In genomic region chr1:158154501-158154900, GRCh38 we compare ENCODE assay signal across 15 cellular contexts. TPM values are rescaled to one million over a fixed set of nuclear protein-coding genes. Genes with fewer than 3 reads are reported as not detected.
DNase-seq lines count a peak whose midpoint lies in the region; ATAC-seq, FAIRE-seq and TF ChIP-seq lines count a peak whose summit lies in the region.
"Had no signal": no experiment of that assay in that cellular context is flagged by ENCODE, and none has a peak within 500 bp of the region (broad histone marks: within the 10 kb centered on the region; RNA-seq: fewer than 3 reads in every experiment).

No MANE protein-coding gene starts in this region.

- H3K9me3 ChIP-seq in RWPE2 (ENCODE audit: severe bottlenecking) (no peaks in the 10 kb centered on the region), right lobe of liver (no peaks in the 10 kb centered on the region)
- H3K9me3 ChIP-seq: SJCRH30 had no signal

- TF ChIP-seq CTCF in CD14-positive monocyte (IDR thresholded peaks at IDR 0.05) (no peak), RWPE2 (IDR thresholded peaks at IDR 0.05; ENCODE audit: poor library complexity, severe bottlenecking) (no peak), foreskin keratinocyte (conservative IDR thresholded peaks at IDR 0.05) (no peak), mesothelial cell of epicardium (IDR thresholded peaks at IDR 0.05; ENCODE audit: unreplicated experiment) (no peak), right lobe of liver (IDR thresholded peaks at IDR 0.05) (no peak)

- H3K4me3 Mint-ChIP-seq in CD14-positive monocyte, result peak overlapping the region; percentile 54 to 69
- no peak overlapping the region for H3K4me3 Mint-ChIP-seq in mesothelial cell of epicardium
- H3K4me3 Mint-ChIP-seq: CD8-positive, alpha-beta memory T cell had no signal

- H3K27me3 Mint-ChIP-seq in CD14-positive monocyte (ENCODE audit: low read depth in 3 of 3), result no peaks in the 10 kb centered on the region
- peaks cover 13% of the 10 kb centered on the region for H3K27me3 Mint-ChIP-seq in mesothelial cell of epicardium (ENCODE audit: low read depth)

- H3K27ac ChIP-seq in RWPE2 (ENCODE audit: poor library complexity, severe bottlenecking) (peak overlapping the region; percentile 64), foreskin keratinocyte (peak overlapping the region; percentile 66), right lobe of liver (no peak overlapping the region)
- H3K27ac ChIP-seq: SJCRH30 had no signal

- DNase-seq in CD14-positive monocyte (ENCODE audit: low spot score) (no peak), RWPE2 (ENCODE audit: low spot score) (no peak), foreskin keratinocyte (no peak), mesothelial cell of epicardium (ENCODE audit: low spot score in 2 of 2, unreplicated experiment in 2 of 2) (no peak), right lobe of liver (no peak), C1 segment of cervical spinal cord (lab: John Stamatoyannopoulos, UW) (no peak), GM19239 (ENCODE audit: insufficient read length, low spot score) (no peak)
- DNase-seq: CD8-positive, alpha-beta memory T cell; DMS79; NCI-H1694 treated with DMSO at 0.1 percent for 48 hours; NCI-H2227 treated with DMSO at 0.1 percent for 48 hours; NCI-H510A treated with DMSO at 0.1 percent for 48 hours; SJCRH30 had no signal

- no peaks in the 10 kb centered on the region for H3K36me3 Mint-ChIP-seq in CD14-positive monocyte
- no peaks in the 10 kb centered on the region for H3K36me3 Mint-ChIP-seq in mesothelial cell of epicardium

- peaks cover 25% of the 10 kb centered on the region for H3K4me1 ChIP-seq in RWPE2 (ENCODE audit: insufficient read depth, poor library complexity, severe bottlenecking)
- peaks cover 41% of the 10 kb centered on the region for H3K4me1 ChIP-seq in foreskin keratinocyte
- peaks cover 0 to 4% (median 3%) of the 10 kb centered on the region in 4 donors for H3K4me1 ChIP-seq in right lobe of liver
- H3K4me1 ChIP-seq: SJCRH30 had no signal

- H3K27me3 ChIP-seq in RWPE2 (ENCODE audit: insufficient read depth, poor library complexity, severe bottlenecking), result no peaks in the 10 kb centered on the region
- H3K27me3 ChIP-seq in foreskin keratinocyte, result no peaks in the 10 kb centered on the region
- H3K27me3 ChIP-seq in right lobe of liver, result no peaks in the 10 kb centered on the region

- intact Hi-C loops in CD14-positive monocyte (cut with micrococcal nuclease) (no loop called here), right lobe of liver (cut with DNase I) (no loop called here)

- H3K4me1 Mint-ChIP-seq in CD14-positive monocyte, result peaks cover 53% of the 10 kb centered on the region
- peaks cover 21% of the 10 kb centered on the region for H3K4me1 Mint-ChIP-seq in mesothelial cell of epicardium

- 0 out of 3 replicates have a peak, but pooled peaks have one; percentile 29 for ATAC-seq in RWPE2 (ENCODE audit: low read depth)
- no peak for ATAC-seq in foreskin keratinocyte
- no peak for ATAC-seq in right lobe of liver
- ATAC-seq in GM19324 (IDR thresholded peaks at IDR 0.05; ENCODE audit: low FRiP score, unreplicated experiment), result no peak

- no peak for TF ChIP-seq POLR2A in right lobe of liver (IDR thresholded peaks at IDR 0.05)

- H3K36me3 ChIP-seq in RWPE2 (ENCODE audit: low read depth), result no peaks in the 10 kb centered on the region
- H3K36me3 ChIP-seq in right lobe of liver, result no peaks in the 10 kb centered on the region
- H3K36me3 ChIP-seq: SJCRH30 had no signal

- H3K9me3 Mint-ChIP-seq in CD14-positive monocyte, result peaks cover 0 to 6% (median 2%) of the 10 kb centered on the region in 7 donors
- H3K9me3 Mint-ChIP-seq in mesothelial cell of epicardium, result no peaks in the 10 kb centered on the region
- H3K9me3 Mint-ChIP-seq: CD8-positive, alpha-beta memory T cell had no signal

- 59% methylated on average over 3 of the region's 3 CpGs for WGBS in right lobe of liver (ENCODE audit: insufficient coverage, low coverage, low lambda C conversion rate, missing lambda C conversion rate)

- peak overlapping the region; percentile 79 to 90 (median 86) for H3K27ac Mint-ChIP-seq in CD14-positive monocyte
- H3K27ac Mint-ChIP-seq in mesothelial cell of epicardium, result peak overlapping the region; percentile 33
- H3K27ac Mint-ChIP-seq: CD8-positive, alpha-beta memory T cell had no signal

- FAIRE-seq in GM19239 (lab: Jason Lieb, UNC), result no peak
- FAIRE-seq: D721Med had no signal

- H3K4me3 ChIP-seq in RWPE2 (ENCODE audit: severe bottlenecking), result no peak overlapping the region
- H3K4me3 ChIP-seq in right lobe of liver, result no peak overlapping the region
- H3K4me3 ChIP-seq: SJCRH30 had no signal

RNA-seq across cellular contexts. Expression of gene CD1D, which starts 26.2 kb away (rescaled TPM):
- polyA plus RNA-seq in CD14-positive monocyte (100 to 1,000 TPM; 121 to 134 TPM), foreskin keratinocyte (3.7 and 3.8 TPM in 2 replicates)
- total RNA-seq in foreskin keratinocyte (3.9 and 5.1 TPM in 2 replicates), mesothelial cell of epicardium (2.2 to 2.8 TPM (median 2.8 TPM) in 3 replicates), right lobe of liver (1 to 10 TPM; 5.4 to 8.9 (median 7.1) TPM)
- total RNA-seq: CD8-positive, alpha-beta memory T cell; SJCRH30 had no signal
- polyA plus RNA-seq: CD8-positive, alpha-beta memory T cell had no signal

Comparison
In these comparisons a context has a peak if more than half of its experiments do, and no peak if none do; other contexts are left out.
1. H3K27ac ChIP-seq: peak in RWPE2 (single experiment) and foreskin keratinocyte (single experiment); none in right lobe of liver (0 of 3).